Comparison of ENCODE assay signal across 34 cellular contexts in the genomic region with DNA sequence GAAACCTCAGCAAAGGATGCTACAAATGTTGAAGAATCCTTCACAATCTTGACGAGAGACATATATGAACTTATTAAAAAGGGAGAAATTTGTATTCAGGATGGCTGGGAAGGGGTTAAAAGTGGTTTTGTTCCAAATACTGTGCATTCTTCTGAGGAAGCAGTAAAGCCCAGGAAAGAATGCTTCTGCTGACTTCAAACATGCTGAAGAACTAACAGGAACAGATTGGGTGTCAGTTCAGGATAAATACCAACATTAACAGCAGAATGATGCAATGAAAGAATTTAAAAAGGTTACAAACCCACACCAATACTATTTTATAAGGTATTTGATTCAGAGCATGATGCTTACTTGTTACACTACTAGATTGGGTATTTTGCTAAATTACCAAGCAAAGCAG. TPM values are rescaled to one million over a fixed set of nuclear protein-coding genes. Genes with fewer than 3 reads are reported as not detected.
"Had no signal": no experiment of that assay in that cellular context is flagged by ENCODE, and none has a peak within 500 bp of the region (broad histone marks: within the 10 kb centered on the region; RNA-seq: fewer than 3 reads in every experiment).

No MANE protein-coding gene starts in this region.

- FAIRE-seq: colon, keratinocyte had no signal

- H3K36me3 Mint-ChIP-seq: immature natural killer cell; naive thymus-derived CD4-positive, alpha-beta T cell; type B pancreatic cell had no signal

- DNase-seq: cerebellar nuclear complex; dorsolateral prefrontal cortex; effector CD4-positive, alpha-beta T cell; endodermal cell; foreskin keratinocyte; glutamatergic neuron; heart right ventricle; hypothalamus; immature natural killer cell; mesenchymal stem cell; midbrain; naive thymus-derived CD4-positive, alpha-beta T cell; nucleus accumbens; ovary; posterior cingulate gyrus; psoas muscle; right cardiac atrium; sigmoid colon; spleen; stimulated activated CD4-positive, alpha-beta T cell treated with anti-CD3 and anti-CD28 coated beads, Interleukin-4, amount 100 ng/mL, for 4 hours; stimulated activated naive CD8-positive, alpha-beta T cell treated with anti-CD3 and anti-CD28 coated beads, Interleukin-15, Interleukin-2, amounts not matched to agents 100 U/mL and 50 U/mL, for 24 hours; substantia nigra; testis; tibial artery had no signal

- H3K4me1 ChIP-seq: foreskin keratinocyte, psoas muscle, testis had no signal

- H3K9me3 ChIP-seq: gastroesophageal sphincter, heart right ventricle, ovary, psoas muscle, sigmoid colon, spleen, testis, tibial artery had no signal

- H3K36me3 ChIP-seq: gastroesophageal sphincter, heart right ventricle, ovary, sigmoid colon, spleen, tibial artery had no signal

- H3K4me3 ChIP-seq: dorsolateral prefrontal cortex, gastroesophageal sphincter, heart right ventricle, lung, ovary, psoas muscle, sigmoid colon, skin epidermis, spleen, testis, tibial artery had no signal

- H3K4me1 Mint-ChIP-seq: endodermal cell; immature natural killer cell; nephron; stimulated activated memory B cell treated with anti-CD40 and anti-IgM and Interleukin-4, amounts not matched to agents 10 μg/mL and 1 μg/mL and 100 μg/mL, for 72 hours had no signal

- H3K27me3 ChIP-seq: dorsolateral prefrontal cortex, ovary, sigmoid colon, spleen, testis, tibial artery had no signal

- H3K4me3 Mint-ChIP-seq: endodermal cell; immature natural killer cell; naive thymus-derived CD4-positive, alpha-beta T cell; nephron; stimulated activated memory B cell treated with anti-CD40 and anti-IgM and Interleukin-4, amounts not matched to agents 10 μg/mL and 1 μg/mL and 100 μg/mL, for 72 hours; type B pancreatic cell had no signal

- H3K27ac ChIP-seq: dorsolateral prefrontal cortex, epithelial cell of prostate, foreskin keratinocyte, gastroesophageal sphincter, heart right ventricle, ovary, psoas muscle, sigmoid colon, skin epidermis, spleen, testis, tibial artery had no signal

- H3K27me3 Mint-ChIP-seq: stimulated activated memory B cell treated with anti-CD40 and anti-IgM and Interleukin-4, amounts not matched to agents 10 μg/mL and 1 μg/mL and 100 μg/mL, for 72 hours; type B pancreatic cell had no signal

- H3K27ac Mint-ChIP-seq: endodermal cell; immature natural killer cell; naive thymus-derived CD4-positive, alpha-beta T cell; nephron; stimulated activated memory B cell treated with anti-CD40 and anti-IgM and Interleukin-4, amounts not matched to agents 10 μg/mL and 1 μg/mL and 100 μg/mL, for 72 hours; type B pancreatic cell had no signal

- H3K9me3 Mint-ChIP-seq: endodermal cell; immature natural killer cell; naive thymus-derived CD4-positive, alpha-beta T cell; nephron; stimulated activated memory B cell treated with anti-CD40 and anti-IgM and Interleukin-4, amounts not matched to agents 10 μg/mL and 1 μg/mL and 100 μg/mL, for 72 hours; type B pancreatic cell had no signal

RNA-seq across cellular contexts. Expression of a gene that starts 33.9 kb away (rescaled TPM):
- total RNA-seq: esophagus mucosa, foreskin keratinocyte had no signal
